Comparison of ENCODE assay signal across 3 cellular contexts in the genomic region with DNA sequence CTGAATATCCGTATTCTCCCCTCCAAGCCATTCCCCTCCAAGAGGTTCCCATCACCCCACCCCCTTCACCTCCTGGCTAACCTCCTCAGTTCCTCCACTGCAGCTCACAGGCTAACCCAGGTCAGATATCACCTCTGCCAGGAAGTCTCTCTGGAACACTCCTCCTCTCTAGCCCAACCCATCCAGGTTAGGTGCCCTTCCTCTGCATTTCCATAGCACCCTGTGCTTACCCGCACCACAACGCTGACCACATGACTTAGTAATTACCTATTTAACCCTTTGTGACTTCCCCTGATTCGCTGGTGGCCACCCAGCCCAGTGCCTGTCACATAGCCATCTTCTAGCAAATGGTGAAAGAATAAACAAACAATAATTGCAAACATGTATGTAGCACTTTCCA.
TF ChIP-seq lines count a peak whose summit lies in the region.

No MANE protein-coding gene starts in this region.

TF ChIP-seq in A549, 52 proteins besides CTCF, POLR2A, EP300 and RAD21:
- TF ChIP-seq RARB (CRISPR knock-in tag; IDR thresholded peaks at IDR 0.05) (no peak), HDAC2 (IDR thresholded peaks at IDR 0.05) (no peak), FOSB (CRISPR knock-in tag; IDR thresholded peaks at IDR 0.05) (no peak), BHLHE40 (IDR thresholded peaks at IDR 0.05; ENCODE audit: low read depth, low read length) (no peak), TFCP2L1 (CRISPR knock-in tag; IDR thresholded peaks at IDR 0.05) (no peak), ZSCAN20 (CRISPR knock-in tag; IDR thresholded peaks at IDR 0.05) (no peak), KDM5A (IDR thresholded peaks at IDR 0.05) (no peak), FOSL2 (IDR thresholded peaks at IDR 0.05) (no peak), FOSL2 (CRISPR knock-in tag; IDR thresholded peaks at IDR 0.05) (no peak), ZC3H11A (IDR thresholded peaks at IDR 0.05) (no peak), EHMT2 (IDR thresholded peaks at IDR 0.05; ENCODE audit: low read depth) (no peak), RNF2 (IDR thresholded peaks at IDR 0.05; ENCODE audit: borderline replicate concordance, low read depth) (no peak), MAFK (IDR thresholded peaks at IDR 0.05; ENCODE audit: partially characterized antibody) (no peak), ZNF302 (CRISPR knock-in tag; IDR thresholded peaks at IDR 0.05) (no peak), CBX2 (IDR thresholded peaks at IDR 0.05; ENCODE audit: borderline replicate concordance, low read depth) (no peak), CHD2 (IDR thresholded peaks at IDR 0.05; ENCODE audit: low read length, partially characterized antibody) (no peak), NPAS2 (CRISPR knock-in tag; IDR thresholded peaks at IDR 0.05; ENCODE audit: borderline replicate concordance) (no peak), SREBF2 (IDR thresholded peaks at IDR 0.05) (no peak)
- TF ChIP-seq, protein P1, sequence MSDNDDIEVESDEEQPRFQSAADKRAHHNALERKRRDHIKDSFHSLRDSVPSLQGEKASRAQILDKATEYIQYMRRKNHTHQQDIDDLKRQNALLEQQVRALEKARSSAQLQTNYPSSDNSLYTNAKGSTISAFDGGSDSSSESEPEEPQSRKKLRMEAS (IDR thresholded peaks at IDR 0.05) = no peak
- TF ChIP-seq, protein P2, sequence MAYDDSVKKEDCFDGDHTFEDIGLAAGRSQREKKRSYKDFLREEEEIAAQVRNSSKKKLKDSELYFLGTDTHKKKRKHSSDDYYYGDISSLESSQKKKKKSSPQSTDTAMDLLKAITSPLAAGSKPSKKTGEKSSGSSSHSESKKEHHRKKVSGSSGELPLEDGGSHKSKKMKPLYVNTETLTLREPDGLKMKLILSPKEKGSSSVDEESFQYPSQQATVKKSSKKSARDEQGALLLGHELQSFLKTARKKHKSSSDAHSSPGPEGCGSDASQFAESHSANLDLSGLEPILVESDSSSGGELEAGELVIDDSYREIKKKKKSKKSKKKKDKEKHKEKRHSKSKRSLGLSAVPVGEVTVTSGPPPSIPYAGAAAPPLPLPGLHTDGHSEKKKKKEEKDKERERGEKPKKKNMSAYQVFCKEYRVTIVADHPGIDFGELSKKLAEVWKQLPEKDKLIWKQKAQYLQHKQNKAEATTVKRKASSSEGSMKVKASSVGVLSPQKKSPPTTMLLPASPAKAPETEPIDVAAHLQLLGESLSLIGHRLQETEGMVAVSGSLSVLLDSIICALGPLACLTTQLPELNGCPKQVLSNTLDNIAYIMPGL (CRISPR knock-in tag; IDR thresholded peaks at IDR 0.05; ENCODE audit: borderline replicate concordance) = no peak
- TF ChIP-seq, protein P3, sequence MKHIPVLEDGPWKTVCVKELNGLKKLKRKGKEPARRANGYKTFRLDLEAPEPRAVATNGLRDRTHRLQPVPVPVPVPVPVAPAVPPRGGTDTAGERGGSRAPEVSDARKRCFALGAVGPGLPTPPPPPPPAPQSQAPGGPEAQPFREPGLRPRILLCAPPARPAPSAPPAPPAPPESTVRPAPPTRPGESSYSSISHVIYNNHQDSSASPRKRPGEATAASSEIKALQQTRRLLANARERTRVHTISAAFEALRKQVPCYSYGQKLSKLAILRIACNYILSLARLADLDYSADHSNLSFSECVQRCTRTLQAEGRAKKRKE (CRISPR knock-in tag; IDR thresholded peaks at IDR 0.05; ENCODE audit: low read depth) = no peak

TF ChIP-seq in Ishikawa, 13 proteins besides CTCF, POLR2A, EP300 and RAD21:
- TF ChIP-seq, protein P4, sequence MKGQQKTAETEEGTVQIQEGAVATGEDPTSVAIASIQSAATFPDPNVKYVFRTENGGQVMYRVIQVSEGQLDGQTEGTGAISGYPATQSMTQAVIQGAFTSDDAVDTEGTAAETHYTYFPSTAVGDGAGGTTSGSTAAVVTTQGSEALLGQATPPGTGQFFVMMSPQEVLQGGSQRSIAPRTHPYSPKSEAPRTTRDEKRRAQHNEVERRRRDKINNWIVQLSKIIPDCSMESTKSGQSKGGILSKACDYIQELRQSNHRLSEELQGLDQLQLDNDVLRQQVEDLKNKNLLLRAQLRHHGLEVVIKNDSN (IDR thresholded peaks at IDR 0.05) = peak; percentile 19; the same call in 1 of the 2 replicates
- TF ChIP-seq, protein P5, sequence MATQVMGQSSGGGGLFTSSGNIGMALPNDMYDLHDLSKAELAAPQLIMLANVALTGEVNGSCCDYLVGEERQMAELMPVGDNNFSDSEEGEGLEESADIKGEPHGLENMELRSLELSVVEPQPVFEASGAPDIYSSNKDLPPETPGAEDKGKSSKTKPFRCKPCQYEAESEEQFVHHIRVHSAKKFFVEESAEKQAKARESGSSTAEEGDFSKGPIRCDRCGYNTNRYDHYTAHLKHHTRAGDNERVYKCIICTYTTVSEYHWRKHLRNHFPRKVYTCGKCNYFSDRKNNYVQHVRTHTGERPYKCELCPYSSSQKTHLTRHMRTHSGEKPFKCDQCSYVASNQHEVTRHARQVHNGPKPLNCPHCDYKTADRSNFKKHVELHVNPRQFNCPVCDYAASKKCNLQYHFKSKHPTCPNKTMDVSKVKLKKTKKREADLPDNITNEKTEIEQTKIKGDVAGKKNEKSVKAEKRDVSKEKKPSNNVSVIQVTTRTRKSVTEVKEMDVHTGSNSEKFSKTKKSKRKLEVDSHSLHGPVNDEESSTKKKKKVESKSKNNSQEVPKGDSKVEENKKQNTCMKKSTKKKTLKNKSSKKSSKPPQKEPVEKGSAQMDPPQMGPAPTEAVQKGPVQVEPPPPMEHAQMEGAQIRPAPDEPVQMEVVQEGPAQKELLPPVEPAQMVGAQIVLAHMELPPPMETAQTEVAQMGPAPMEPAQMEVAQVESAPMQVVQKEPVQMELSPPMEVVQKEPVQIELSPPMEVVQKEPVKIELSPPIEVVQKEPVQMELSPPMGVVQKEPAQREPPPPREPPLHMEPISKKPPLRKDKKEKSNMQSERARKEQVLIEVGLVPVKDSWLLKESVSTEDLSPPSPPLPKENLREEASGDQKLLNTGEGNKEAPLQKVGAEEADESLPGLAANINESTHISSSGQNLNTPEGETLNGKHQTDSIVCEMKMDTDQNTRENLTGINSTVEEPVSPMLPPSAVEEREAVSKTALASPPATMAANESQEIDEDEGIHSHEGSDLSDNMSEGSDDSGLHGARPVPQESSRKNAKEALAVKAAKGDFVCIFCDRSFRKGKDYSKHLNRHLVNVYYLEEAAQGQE (IDR thresholded peaks at IDR 0.05; ENCODE audit: low read depth) = no peak
- TF ChIP-seq CREB1 (IDR thresholded peaks at IDR 0.05; ENCODE audit: low read depth) = no peak

TF ChIP-seq in K562, 482 proteins besides CTCF, POLR2A, EP300 and RAD21:
- TF ChIP-seq ZNF76 (CRISPR knock-in tag; IDR thresholded peaks at IDR 0.05; ENCODE audit: borderline replicate concordance) = no peak
- TF ChIP-seq, protein P2 (CRISPR knock-in tag; IDR thresholded peaks at IDR 0.05) = no peak
- TF ChIP-seq POLR2AphosphoS5 (IDR thresholded peaks at IDR 0.05; ENCODE audit: control insufficient read depth, insufficient read depth, low read depth, low read length) = no peak
- TF ChIP-seq PRPF4 (IDR thresholded peaks at IDR 0.05; ENCODE audit: insufficient read depth, low read depth, low read length, poor library complexity, severe bottlenecking) = no peak
- TF ChIP-seq GABPB2 (CRISPR knock-in tag; conservative IDR thresholded peaks at IDR 0.05) = no peak
- TF ChIP-seq ZFP36 (IDR thresholded peaks at IDR 0.05; ENCODE audit: low read depth, low read length, partially characterized antibody) = peak; percentile 39
- no peak for TF ChIP-seq ZFP1 (CRISPR knock-in tag; IDR thresholded peaks at IDR 0.05)
